ENCODE assay signal across 23 cellular contexts in genomic region chr4:87545052-87545451, GRCh38. TPM values are rescaled to one million over a fixed set of nuclear protein-coding genes. Genes with fewer than 3 reads are reported as not detected.
A peak's percentile ranks its signal among the peaks of the same experiment; 100 is the strongest.
DNase-seq lines count a peak whose midpoint lies in the region; ATAC-seq, FAIRE-seq and TF ChIP-seq lines count a peak whose summit lies in the region.
"Had no signal": no experiment of that assay in that cellular context is flagged by ENCODE, and none has a peak within 500 bp of the region (broad histone marks: within the 10 kb centered on the region; RNA-seq: fewer than 3 reads in every experiment).

No MANE protein-coding gene starts in this region.

- H2BK20ac ChIP-seq in H1 (ENCODE audit: low read length): no peak overlapping the region

- H2BK12ac ChIP-seq in H1 (ENCODE audit: low read depth, low read length): no peak overlapping the region

- no peak overlapping the region for H2BK5ac ChIP-seq in H1 (ENCODE audit: low read depth, low read length)

- POLR2A ChIA-PET in SK-N-SH (lab: Yijun Ruan, JAX) (no interaction called here), H1 (lab: Charles Lee; ENCODE audit: partially characterized antibody) (interaction anchor here (1.2 kb wide), 1 partner anchor 12 kb away, joined by 3 read pairs; no protein-coding TSS in a partner anchor), T-cell (lab: Charles Lee) (no interaction called here)

- DNase-seq in SK-N-SH: no peak
- DNase-seq in H1 (ENCODE audit: low read depth in 1 of 2, low spot score in 2 of 2): no peak
- DNase-seq in iPS-NIHi7 (ENCODE audit: extremely low spot score): peak; percentile 22
- no peak for DNase-seq in progenitor cell of endocrine pancreas (ENCODE audit: low spot score, unreplicated experiment)
- DNase-seq in SIG-M5 treated with dmso at 0.1 percent for 504 hours (lab: John Stamatoyannopoulos, UW; ENCODE audit: unreplicated experiment): no peak
- no peak for DNase-seq in H7
- DNase-seq in T-cell: no peak
- DNase-seq: AML-193; Caco-2; CD4-positive, alpha-beta T cell; DMS153; DMS79; GF-D8; HFFc6 had no signal

- H4K5ac ChIP-seq in H1 (ENCODE audit: insufficient read length, low read depth, low read length): no peak overlapping the region

- no peak overlapping the region for H3K27ac ChIP-seq in SK-N-SH (ENCODE audit: low read depth in 2 of 2, low read length in 1 of 2)
- no peak overlapping the region for H3K27ac ChIP-seq in H1 (ENCODE audit: low read depth, low read length)
- H3K27ac ChIP-seq: 22Rv1, A549, C4-2B, HL-60 had no signal

- no peaks in the 10 kb centered on the region for H4K20me1 ChIP-seq in SK-N-SH (ENCODE audit: insufficient read depth)
- no peaks in the 10 kb centered on the region for H4K20me1 ChIP-seq in H1 (replicated peaks in 1 of 2; ENCODE audit: control insufficient read depth in 1 of 2, insufficient read depth in 2 of 2, low read length in 2 of 2)

- H3K27ac Mint-ChIP-seq in progenitor cell of endocrine pancreas (peak overlapping the region; percentile 80), T-cell (no peak overlapping the region)
- H3K27ac Mint-ChIP-seq: CD4-positive, alpha-beta T cell; HFFc6 had no signal

- H2BK120ac ChIP-seq in H1 (replicated peaks; ENCODE audit: low read depth, low read length): no peak overlapping the region

- H3K27me3 ChIP-seq in SK-N-SH (ENCODE audit: insufficient read depth) (peaks cover 6% of the 10 kb centered on the region; the same call in 1 of the 2 replicates), H1 (replicated peaks in 1 of 4; ENCODE audit: control insufficient read depth in 3 of 4, extremely low read depth in 1 of 4, insufficient read depth in 3 of 4, low read length in 3 of 4) (no peaks in the 10 kb centered on the region), H7 (ENCODE audit: control insufficient read depth, insufficient read depth, low read length) (no peaks in the 10 kb centered on the region)

- TF ChIP-seq CTCF in SK-N-SH (IDR thresholded peaks at IDR 0.05) (no peak), H1 (IDR thresholded peaks at IDR 0.05; ENCODE audit: control extremely low read depth in 1 of 3, insufficient read depth in 1 of 3, low read depth in 1 of 3, low read length in 3 of 3) (no peak), progenitor cell of endocrine pancreas (IDR thresholded peaks at IDR 0.05; ENCODE audit: unreplicated experiment) (no peak)

- H3K9me3 Mint-ChIP-seq in progenitor cell of endocrine pancreas (ENCODE audit: low read depth) (no peaks in the 10 kb centered on the region), T-cell (no peaks in the 10 kb centered on the region)
- H3K9me3 Mint-ChIP-seq: CD4-positive, alpha-beta T cell; HFFc6 had no signal

- no peak overlapping the region for H4K91ac ChIP-seq in H1 (replicated peaks; ENCODE audit: insufficient read length, low read length)

- no peak overlapping the region for H3K4me3 Mint-ChIP-seq in progenitor cell of endocrine pancreas (ENCODE audit: low read depth)
- H3K4me3 Mint-ChIP-seq in T-cell: no peak overlapping the region
- H3K4me3 Mint-ChIP-seq: CD4-positive, alpha-beta T cell; HFFc6 had no signal

- H3K79me2 ChIP-seq in SK-N-SH (ENCODE audit: insufficient read depth) (no peaks in the 10 kb centered on the region), H1 (ENCODE audit: control insufficient read depth in 1 of 2, insufficient read depth in 2 of 2, low read length in 2 of 2) (no peaks in the 10 kb centered on the region)

- H3K4me1 ChIP-seq in SK-N-SH (ENCODE audit: control insufficient read depth in 1 of 2, insufficient read depth in 2 of 2, low read depth in 1 of 2, low read length in 1 of 2): no peaks in the 10 kb centered on the region
- peaks cover 0 to 2% (median under 1%) of the 10 kb centered on the region in 4 experiments; a peak in 2 of 7 replicates for H3K4me1 ChIP-seq in H1 (replicated peaks in 1 of 4; ENCODE audit: control insufficient read depth in 3 of 4, insufficient read depth in 4 of 4, low read length in 3 of 4)
- H3K4me1 ChIP-seq: A549, Caco-2 had no signal

- no peaks in the 10 kb centered on the region for H3K36me3 Mint-ChIP-seq in progenitor cell of endocrine pancreas (ENCODE audit: insufficient read depth)
- H3K36me3 Mint-ChIP-seq in T-cell: no peaks in the 10 kb centered on the region

- CTCF ChIA-PET in SK-N-SH (lab: Yijun Ruan, JAX): interaction anchor here (1.1 to 2.1 kb wide), 5 partner anchors 11 to 820 kb away, joined by 3 to 7 read pairs (median 4); no protein-coding TSS in a partner anchor
- CTCF ChIA-PET in H1 (lab: Charles Lee; ENCODE audit: partially characterized antibody): interaction anchor here (0.7 to 3.9 kb wide), 18 partner anchors 12 to 458 kb away, joined by 3 to 49 read pairs (median 6); partner anchors contain the start of gene SPARCL1
- CTCF ChIA-PET in T-cell (lab: Charles Lee): no interaction called here

- H3K27me3 Mint-ChIP-seq in progenitor cell of endocrine pancreas: no peaks in the 10 kb centered on the region
- peaks cover 0 to 2% of the 10 kb centered on the region in 2 donors for H3K27me3 Mint-ChIP-seq in T-cell

- no peaks in the 10 kb centered on the region for H3K9me2 ChIP-seq in SK-N-SH

- TF ChIP-seq RAD21 in SK-N-SH (IDR thresholded peaks at IDR 0.05; ENCODE audit: low read length): no peak
- no peak for TF ChIP-seq RAD21 in H1 (IDR thresholded peaks at IDR 0.05 in 1 of 2, conservative IDR thresholded peaks at IDR 0.05 in 1 of 2; ENCODE audit: low read depth in 2 of 2, low read length in 2 of 2)

- no peak for TF ChIP-seq POLR2A in H1 (IDR thresholded peaks at IDR 0.05; ENCODE audit: control extremely low read depth in 1 of 2, low read depth in 2 of 2, low read length in 2 of 2)

- H2AK5ac ChIP-seq in H1 (ENCODE audit: low read depth, low read length): no peak overlapping the region

- H2BK15ac ChIP-seq in H1 (ENCODE audit: low read length): no peak overlapping the region

- WGBS in SK-N-SH (ENCODE audit: low lambda C conversion rate): 78% methylated on average over 3 of the region's 3 CpGs
- WGBS in H1 (ENCODE audit: extremely low coverage in 1 of 2, insufficient coverage in 1 of 2, insufficient read length in 1 of 2, insufficient replicate concordance in 2 of 2, low coverage in 1 of 2, low lambda C conversion rate in 2 of 2, missing lambda C conversion rate in 1 of 2), 2 experiments: 90% methylated on average over 3 of the region's 3 CpGs; no CpG with 5 or more reads in 1 of the 2 experiments

- TF ChIP-seq EP300 in SK-N-SH (IDR thresholded peaks at IDR 0.05; ENCODE audit: borderline replicate concordance in 1 of 2, low read depth in 1 of 2, low read length in 1 of 2): no peak
- TF ChIP-seq EP300 in H1 (IDR thresholded peaks at IDR 0.05; ENCODE audit: borderline replicate concordance in 1 of 2, low read depth in 2 of 2, low read length in 2 of 2): no peak

- no peaks in the 10 kb centered on the region for H3K79me1 ChIP-seq in H1 (ENCODE audit: low read depth, low read length)

- no peak overlapping the region for H3K23ac ChIP-seq in H1 (ENCODE audit: insufficient read length)

- H3K18ac ChIP-seq in H1 (ENCODE audit: extremely low read depth, low read length): no peak overlapping the region

- H3K4me2 ChIP-seq in SK-N-SH (no peak overlapping the region), H1 (ENCODE audit: insufficient read depth in 1 of 2, low read depth in 2 of 2, low read length in 2 of 2) (no peak overlapping the region)
- H3K4me2 ChIP-seq: A549 had no signal

- no peak overlapping the region for H3K56ac ChIP-seq in H1 (replicated peaks; ENCODE audit: insufficient read length, low read depth, low read length)

- H3K14ac ChIP-seq in H1 (ENCODE audit: insufficient read length): no peak overlapping the region

- H3K9me3 ChIP-seq in SK-N-SH (no peaks in the 10 kb centered on the region), H1 (ENCODE audit: insufficient read depth in 2 of 2, low read depth in 1 of 2, low read length in 1 of 2) (no peaks in the 10 kb centered on the region)
- H3K9me3 ChIP-seq: A549, Caco-2 had no signal

- no peaks in the 10 kb centered on the region for H3K36me3 ChIP-seq in SK-N-SH (replicated peaks in 1 of 2; ENCODE audit: control insufficient read depth in 1 of 2, insufficient read depth in 2 of 2, low read length in 1 of 2)
- H3K36me3 ChIP-seq in H1 (ENCODE audit: control insufficient read depth in 2 of 4, insufficient read depth in 4 of 4, low read length in 3 of 4): no peaks in the 10 kb centered on the region
- H3K36me3 ChIP-seq in H7 (replicated peaks; ENCODE audit: control insufficient read depth, insufficient read depth, low read length): no peaks in the 10 kb centered on the region

- FAIRE-seq in H1 (lab: Jason Lieb, UNC): no peak
- FAIRE-seq: A549, D721Med had no signal

- ATAC-seq in SK-N-SH treated with all-trans-retinoic acid at 6 μM for 48 hours (no peak), T-cell (replicated peaks in 1 of 4) (no peak)
- ATAC-seq: A549 had no signal

- no peak overlapping the region for H3K4ac ChIP-seq in H1 (replicated peaks; ENCODE audit: insufficient read length, low read depth, low read length)

- H2AFZ ChIP-seq in SK-N-SH (ENCODE audit: low read depth): 0 out of 2 replicates have a peak overlapping the region, but pooled peaks have one; percentile 6
- no peak overlapping the region for H2AFZ ChIP-seq in H1 (ENCODE audit: low read length)

- H4K8ac ChIP-seq in H1 (ENCODE audit: extremely low read depth, insufficient read depth, low read length): no peak overlapping the region

- no peak overlapping the region for H3K4me3 ChIP-seq in SK-N-SH (ENCODE audit: low read depth in 2 of 2, low read length in 1 of 2)
- no peak overlapping the region for H3K4me3 ChIP-seq in H1 (ENCODE audit: extremely low read depth in 1 of 4, insufficient read depth in 2 of 4, low read depth in 3 of 4, low read length in 4 of 4)
- H3K4me3 ChIP-seq in H7 (ENCODE audit: insufficient read depth, low read depth, low read length): no peak overlapping the region
- H3K4me3 ChIP-seq: A549 had no signal

- H3F3A ChIP-seq in SK-N-SH (replicated peaks; ENCODE audit: insufficient read depth): peaks cover 5% of the 10 kb centered on the region

- no peaks in the 10 kb centered on the region for H3K23me2 ChIP-seq in H1 (ENCODE audit: low read depth, low read length)

- H3K9ac ChIP-seq in SK-N-SH (no peak overlapping the region), H1 (replicated peaks in 1 of 4; ENCODE audit: extremely low read depth in 1 of 4, low read depth in 3 of 4, low read length in 3 of 4) (no peak overlapping the region)

- H3K4me1 Mint-ChIP-seq in progenitor cell of endocrine pancreas (ENCODE audit: low read depth) (no peaks in the 10 kb centered on the region), T-cell (no peaks in the 10 kb centered on the region)

RNA-seq across cellular contexts. Expression of gene SPARCL1, which starts 15.9 kb away (rescaled TPM):
- polyA plus RNA-seq in SK-N-SH (2012; rRNA removed) (not detected in 2 replicates), H1 (2011; rRNA removed) (0.36 and 0.51 TPM in 2 replicates)
- polyA plus RNA-seq in SK-N-SH (2012; cell fraction: cytosol; rRNA removed): 0.01 and 0.03 TPM in 2 replicates
- not detected in 2 replicates for polyA plus RNA-seq in SK-N-SH (2012; cell fraction: nucleus; rRNA removed)
- 0.48 and 0.78 TPM in 2 replicates for total RNA-seq in H1 (2021; fragmentation: NEBNext Ultra II Directional; extraction: Animal tissue kit (Norgen Biotek cat#: 25700))
- polyA plus RNA-seq in H1 (2011; cell fraction: cytosol; rRNA removed): 0.53 TPM
- 0.33 TPM for polyA plus RNA-seq in H1 (2011; cell fraction: nucleus; rRNA removed)
- polyA plus RNA-seq in H1 (2012, experiment 1 of 2): 0.42 to 0.70 TPM (median 0.55 TPM) in 4 replicates
- 0.17 TPM for polyA plus RNA-seq in H1 (2012, experiment 2 of 2)
- polyA plus RNA-seq in H1 (2013, experiment 1 of 2): 0.43 TPM
- 0.31 TPM for polyA plus RNA-seq in H1 (2013, experiment 2 of 2)
- polyA minus RNA-seq in H1 (2011; rRNA and poly(A)+ RNA removed): 0.38 and 0.41 TPM in 2 replicates
- polyA minus RNA-seq in H1 (2011; cell fraction: cytosol; rRNA and poly(A)+ RNA removed): not detected
- polyA minus RNA-seq in H1 (2011; cell fraction: nucleus; rRNA and poly(A)+ RNA removed): 0.80 TPM
- total RNA-seq in progenitor cell of endocrine pancreas (0.41 and 0.84 TPM in 2 replicates), T-cell (1 to 10 TPM in 1 of 5 donors, under 1 TPM in 2, not detected in 2; 0.70 to 1.5 (median 0.99) TPM)
- 0.48 and 0.81 TPM in 2 replicates for total RNA-seq in H7 (2014; rRNA removed; shearing (Covaris generic))
- total RNA-seq: CD4-positive, alpha-beta T cell; Daoy; HFFc6; HT1080 had no signal
- polyA plus RNA-seq: A549, BJ had no signal

Comparison
In these comparisons a context has a peak if more than half of its experiments do, and no peak if none do; other contexts are left out.
1. CTCF ChIA-PET loops: an anchor here in SK-N-SH (1.1 to 2.1 kb wide) and H1 (0.7 to 3.9 kb wide); none called in T-cell.
2. Of the 17 proteins assayed by ChIP-seq in both H1 and SK-N-SH: peak only in H1: TEAD4; only in SK-N-SH: none; in both: none; in neither: 16.